Comparison of ENCODE assay signal across 21 cellular contexts in genomic region chr3:65551945-65552344, GRCh38.
DNase-seq lines count a peak whose midpoint lies in the region; ATAC-seq and TF ChIP-seq lines count a peak whose summit lies in the region.
"Had no signal": no experiment of that assay in that cellular context is flagged by ENCODE, and none has a peak within 500 bp of the region (broad histone marks: within the 10 kb centered on the region; RNA-seq: fewer than 3 reads in every experiment).

No MANE protein-coding gene starts in this region.

- CTCF ChIA-PET in Caco-2 (lab: Charles Lee), result interaction anchor here (0.6 kb wide), 1 partner anchor 9 kb away, joined by 3 read pairs; no protein-coding TSS in a partner anchor
- CTCF ChIA-PET in RWPE1 (lab: Yijun Ruan, JAX), result no interaction called here

- H3K79me2 ChIP-seq in hepatocyte, result peaks cover 29% of the 10 kb centered on the region

- H3K27ac ChIP-seq in hepatocyte (no peak overlapping the region), RWPE1 (no peak overlapping the region), coronary artery (no peak overlapping the region)
- H3K27ac ChIP-seq: body of pancreas, C4-2B had no signal

- no peak for TF ChIP-seq CTCF in Caco-2 (IDR thresholded peaks at IDR 0.05; ENCODE audit: insufficient read depth in 1 of 2, low read depth in 1 of 2, low read length in 1 of 2, severe bottlenecking in 1 of 2, unreplicated experiment in 1 of 2)
- TF ChIP-seq CTCF in hepatocyte (IDR thresholded peaks at IDR 0.05; ENCODE audit: poor library complexity), result no peak
- no peak for TF ChIP-seq CTCF in RWPE1 (conservative IDR thresholded peaks at IDR 0.05; ENCODE audit: low read depth)
- no peak for TF ChIP-seq CTCF in coronary artery (IDR thresholded peaks at IDR 0.05)

- no peaks in the 10 kb centered on the region for H3K9me3 Mint-ChIP-seq in Caco-2 (ENCODE audit: unreplicated experiment)
- H3K9me3 Mint-ChIP-seq: activated naive CD8-positive, alpha-beta T cell treated with anti-CD3 and anti-CD28 coated beads, Interleukin-2, amount 10 ng/mL, durations not matched to agents 7 days and 5 days; stimulated activated memory B cell treated with anti-CD40 and anti-IgM and Interleukin-4, amounts not matched to agents 10 μg/mL and 1 μg/mL and 100 μg/mL, for 72 hours had no signal

- POLR2A ChIA-PET in Caco-2 (lab: Charles Lee) (no interaction called here), RWPE1 (lab: Yijun Ruan, JAX; ENCODE audit: low non-redundant PET) (no interaction called here)

- intact Hi-C loops in Caco-2 (cut with micrococcal nuclease; ENCODE audit: unreplicated experiment), result no loop called here

- H3K9me3 ChIP-seq in Caco-2, result no peaks in the 10 kb centered on the region
- no peaks in the 10 kb centered on the region for H3K9me3 ChIP-seq in hepatocyte (ENCODE audit: low read depth)
- H3K9me3 ChIP-seq: body of pancreas, mucosa of descending colon had no signal

- H3K4me1 ChIP-seq in Caco-2, result peaks cover 28% of the 10 kb centered on the region
- peaks cover 8% of the 10 kb centered on the region for H3K4me1 ChIP-seq in hepatocyte (ENCODE audit: insufficient read depth)

- H3K4me2 ChIP-seq in hepatocyte, result peak overlapping the region; percentile 40

- no peak for ATAC-seq in GM21723 (IDR thresholded peaks at IDR 0.05; ENCODE audit: unreplicated experiment)
- ATAC-seq: activated CD4-positive, alpha-beta T cell treated with anti-CD3 and anti-CD28 coated beads for 36 hours; body of pancreas; mucosa of descending colon; stimulated activated memory B cell treated with anti-CD40 and anti-IgM and Interleukin-4, amounts not matched to agents 10 μg/mL and 1 μg/mL and 100 μg/mL, for 72 hours; T-cell had no signal

- H3K27me3 Mint-ChIP-seq in Caco-2 (ENCODE audit: insufficient read depth, unreplicated experiment), result no peaks in the 10 kb centered on the region
- H3K27me3 Mint-ChIP-seq: stimulated activated memory B cell treated with anti-CD40 and anti-IgM and Interleukin-4, amounts not matched to agents 10 μg/mL and 1 μg/mL and 100 μg/mL, for 72 hours had no signal

- H3K36me3 ChIP-seq in Caco-2 (ENCODE audit: control insufficient read depth, insufficient read depth, low read length), result no peaks in the 10 kb centered on the region
- H3K36me3 ChIP-seq in hepatocyte (replicated peaks; ENCODE audit: insufficient read depth, low read depth), result no peaks in the 10 kb centered on the region

- no peak overlapping the region for H2AFZ ChIP-seq in hepatocyte

- H3K4me1 Mint-ChIP-seq in Caco-2 (ENCODE audit: low read depth, unreplicated experiment), result peaks cover 12% of the 10 kb centered on the region
- H3K4me1 Mint-ChIP-seq: activated CD4-positive, alpha-beta T cell treated with anti-CD3 and anti-CD28 coated beads for 36 hours; activated naive CD8-positive, alpha-beta T cell treated with anti-CD3 and anti-CD28 coated beads, Interleukin-2, amount 10 ng/mL, durations not matched to agents 7 days and 5 days; stimulated activated memory B cell treated with anti-CD40 and anti-IgM and Interleukin-4, amounts not matched to agents 10 μg/mL and 1 μg/mL and 100 μg/mL, for 72 hours; T-cell had no signal

- H3K27me3 ChIP-seq in Caco-2 (replicated peaks; ENCODE audit: control insufficient read depth, insufficient read depth, low read length), result no peaks in the 10 kb centered on the region
- H3K27me3 ChIP-seq in hepatocyte, result no peaks in the 10 kb centered on the region
- H3K27me3 ChIP-seq: body of pancreas had no signal

- 25% methylated on average over 1 of the region's 1 CpG for WGBS in hepatocyte (ENCODE audit: low lambda C conversion rate, missing lambda C conversion rate)

- no peak overlapping the region for H3K4me3 Mint-ChIP-seq in Caco-2 (ENCODE audit: unreplicated experiment)
- H3K4me3 Mint-ChIP-seq: activated CD4-positive, alpha-beta T cell treated with anti-CD3 and anti-CD28 coated beads for 36 hours; activated naive CD8-positive, alpha-beta T cell treated with anti-CD3 and anti-CD28 coated beads, Interleukin-2, amount 10 ng/mL, durations not matched to agents 7 days and 5 days; stimulated activated memory B cell treated with anti-CD40 and anti-IgM and Interleukin-4, amounts not matched to agents 10 μg/mL and 1 μg/mL and 100 μg/mL, for 72 hours; T-cell had no signal

- DNase-seq in Caco-2 (no peak), NCI-H1105 treated with DMSO at 0.1 percent for 48 hours (lab: John Stamatoyannopoulos, UW) (peak; percentile 46), NCI-H69 (lab: John Stamatoyannopoulos, UW) (peak; percentile 91), hepatocyte (ENCODE audit: low spot score) (no peak), RWPE1 (ENCODE audit: low spot score) (no peak), NCI-H82 (lab: John Stamatoyannopoulos, UW) (no peak), coronary artery (ENCODE audit: low spot score) (no peak)
- DNase-seq: ACHN; activated CD4-positive, alpha-beta T cell treated with anti-CD3 and anti-CD28 coated beads for 36 hours; activated naive CD8-positive, alpha-beta T cell treated with anti-CD3 and anti-CD28 coated beads, Interleukin-2, amount 10 ng/mL, durations not matched to agents 7 days and 5 days; body of pancreas; cortex of kidney; GF-D8; mucosa of descending colon; SHP77; stimulated activated CD4-positive, alpha-beta T cell treated with anti-CD3 and anti-CD28 coated beads, Interleukin-1b, Interleukin-23, amount 100 ng/mL, for 48 hours; T-cell had no signal

- H3K27ac Mint-ChIP-seq in Caco-2 (ENCODE audit: unreplicated experiment), result peak overlapping the region; percentile 64
- H3K27ac Mint-ChIP-seq: activated CD4-positive, alpha-beta T cell treated with anti-CD3 and anti-CD28 coated beads for 36 hours; activated naive CD8-positive, alpha-beta T cell treated with anti-CD3 and anti-CD28 coated beads, Interleukin-2, amount 10 ng/mL, durations not matched to agents 7 days and 5 days; progenitor cell of endocrine pancreas; stimulated activated memory B cell treated with anti-CD40 and anti-IgM and Interleukin-4, amounts not matched to agents 10 μg/mL and 1 μg/mL and 100 μg/mL, for 72 hours; T-cell had no signal

- peaks cover 12% of the 10 kb centered on the region for H4K20me1 ChIP-seq in hepatocyte (ENCODE audit: insufficient read depth, poor library complexity, severe bottlenecking)

- H3K4me3 ChIP-seq in Caco-2 (ENCODE audit: low read depth, low read length), result no peak overlapping the region
- no peak overlapping the region for H3K4me3 ChIP-seq in hepatocyte
- no peak overlapping the region for H3K4me3 ChIP-seq in coronary artery
- H3K4me3 ChIP-seq: body of pancreas, mucosa of descending colon had no signal

- peaks cover 5% of the 10 kb centered on the region for H3K36me3 Mint-ChIP-seq in Caco-2 (ENCODE audit: insufficient read depth, unreplicated experiment)
- H3K36me3 Mint-ChIP-seq: activated naive CD8-positive, alpha-beta T cell treated with anti-CD3 and anti-CD28 coated beads, Interleukin-2, amount 10 ng/mL, durations not matched to agents 7 days and 5 days; stimulated activated memory B cell treated with anti-CD40 and anti-IgM and Interleukin-4, amounts not matched to agents 10 μg/mL and 1 μg/mL and 100 μg/mL, for 72 hours; T-cell had no signal

- no peaks in the 10 kb centered on the region for H3K9me2 ChIP-seq in hepatocyte (replicated peaks; ENCODE audit: insufficient read depth)

- no TSS peak for BruUV-seq in Caco-2 (replicated peaks; lab: Mats Ljungman, UMichigan)

Comparison
In these comparisons a context has a peak if more than half of its experiments do, and no peak if none do; other contexts are left out.
1. DNase-seq: peak in NCI-H1105 treated with DMSO at 0.1 percent for 48 hours (single experiment) and NCI-H69 (single experiment); none in Caco-2 (0 of 2), hepatocyte (single experiment), RWPE1 (single experiment), NCI-H82 (single experiment) and coronary artery (single experiment).